ENCODE assay signal across 25 cellular contexts in the genomic region with DNA sequence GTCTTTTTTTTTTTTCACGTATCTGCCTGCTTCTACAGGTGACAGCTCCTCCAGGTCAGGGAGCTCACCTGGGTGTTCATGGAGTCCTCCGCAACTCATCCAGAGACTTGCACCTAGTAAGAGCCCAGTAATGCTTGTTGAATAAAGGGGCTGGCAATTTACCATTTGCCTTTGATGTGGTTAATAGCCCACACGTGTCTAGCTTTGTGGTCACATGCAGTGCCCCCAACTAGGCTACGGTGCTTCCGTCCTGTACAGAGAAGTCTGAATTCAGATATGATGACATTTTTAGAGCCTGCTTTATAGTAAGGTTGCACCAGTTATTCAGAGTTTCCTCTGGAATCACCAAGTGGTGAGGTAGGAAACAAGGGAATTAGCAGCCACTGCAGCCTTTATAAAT.
DNase-seq lines count a peak whose midpoint lies in the region; ATAC-seq, FAIRE-seq and TF ChIP-seq lines count a peak whose summit lies in the region.
"Had no signal": no experiment of that assay in that cellular context is flagged by ENCODE, and none has a peak within 500 bp of the region (broad histone marks: within the 10 kb centered on the region; RNA-seq: fewer than 3 reads in every experiment).

No MANE protein-coding gene starts in this region.

- H3K9me3 ChIP-seq in OCI-LY7 (ENCODE audit: low read length): no peaks in the 10 kb centered on the region
- no peaks in the 10 kb centered on the region for H3K9me3 ChIP-seq in GM12878 (replicated peaks; ENCODE audit: control insufficient read depth, insufficient read depth, low read length)
- no peaks in the 10 kb centered on the region for H3K9me3 ChIP-seq in trophoblast cell (ENCODE audit: insufficient read depth, low read depth, low read length)
- H3K9me3 ChIP-seq: gastroesophageal sphincter, stomach, thyroid gland had no signal

- TF ChIP-seq POLR2A in GM12878 (IDR thresholded peaks at IDR 0.05; ENCODE audit: low read depth, low read length): no peak

- WGBS in GM12878 (ENCODE audit: insufficient coverage, insufficient replicate concordance, low lambda C conversion rate, missing lambda C conversion rate): 66% methylated on average over 5 of the region's 5 CpGs
- WGBS in trophoblast cell (ENCODE audit: extremely low coverage, insufficient coverage, insufficient read length): no CpG with 5 or more reads among the region's 5 CpGs

- H4K91ac ChIP-seq in trophoblast cell (ENCODE audit: low read depth, low read length): peak overlapping the region; percentile 57

- no peak overlapping the region for H3K4ac ChIP-seq in trophoblast cell (ENCODE audit: low read depth, low read length)

- no peak for TF ChIP-seq CTCF in OCI-LY7 (conservative IDR thresholded peaks at IDR 0.05; ENCODE audit: low read length)
- no peak for TF ChIP-seq CTCF in GM12878 (IDR thresholded peaks at IDR 0.05 in 2 of 3, conservative IDR thresholded peaks at IDR 0.05 in 1 of 3; ENCODE audit: control insufficient read depth in 2 of 3, extremely low read depth in 1 of 3, insufficient read depth in 1 of 3, low read depth in 3 of 3, low read length in 3 of 3)

- peaks cover 9% of the 10 kb centered on the region for H3K4me1 ChIP-seq in OCI-LY7 (ENCODE audit: insufficient read depth, low read length, poor library complexity, severe bottlenecking)
- no peaks in the 10 kb centered on the region for H3K4me1 ChIP-seq in GM12878 (ENCODE audit: control insufficient read depth, insufficient read depth, low read length)
- peaks cover 8 to 16% of the 10 kb centered on the region in 2 experiments for H3K4me1 ChIP-seq in trophoblast cell (ENCODE audit: control insufficient read depth in 1 of 2, insufficient read depth in 2 of 2, low read length in 2 of 2)
- H3K4me1 ChIP-seq: stomach, thyroid gland had no signal

- ATAC-seq in GM12878: no peak
- ATAC-seq in HG03025 (IDR thresholded peaks at IDR 0.05; ENCODE audit: low FRiP score, unreplicated experiment): no peak
- ATAC-seq: gastroesophageal sphincter, left colon had no signal

- no peaks in the 10 kb centered on the region for H3K9me2 ChIP-seq in OCI-LY7 (ENCODE audit: insufficient read depth, low read length)

- DNase-seq in activated CD8-positive, alpha-beta memory T cell treated with anti-CD3 and anti-CD28 coated beads, Interleukin-2, amount 50 U/mL, for 4 hours: peak; percentile 19
- DNase-seq in activated CD8-positive, alpha-beta memory T cell treated with anti-CD3 and anti-CD28 coated beads, Interleukin-2, amount 50 U/mL, for 48 hours: no peak
- DNase-seq in OCI-LY7 (ENCODE audit: low spot score): peak; percentile 24
- DNase-seq in GM12878 (ENCODE audit: low read depth, low spot score): no peak
- DNase-seq in trophoblast cell: no peak
- DNase-seq in T-helper 2 cell treated with Interferon-gamma antibody and Interleukin-4, amounts not matched to agents 5 μg/mL and 100 μg/mL, for 36 hours (ENCODE audit: low spot score): no peak
- no peak for DNase-seq in stimulated activated CD4-positive, alpha-beta T cell treated with anti-CD3 and anti-CD28 coated beads, Interleukin-4, amount 100 ng/mL, for 1 hour
- DNase-seq: activated CD4-positive, CD25-positive, alpha-beta regulatory T cell treated with anti-CD3 and anti-CD28 coated beads, Interleukin-2, amount 50 U/mL, for 72 hours; activated naive CD4-positive, alpha-beta T cell treated with anti-CD3 and anti-CD28 coated beads for 36 hours; activated T-cell treated with anti-CD3 and anti-CD28 coated beads, Interleukin-2, amount 50 U/mL, for 48 hours; AML-193; CD4-positive, alpha-beta memory T cell; hippocampal formation; left colon; NCI-H510A treated with DMSO at 0.1 percent for 48 hours; SIG-M5; stomach; thyroid gland had no signal

- no peaks in the 10 kb centered on the region for H3K9me3 Mint-ChIP-seq in T-helper 2 cell treated with Interferon-gamma antibody and Interleukin-4, amounts not matched to agents 5 μg/mL and 100 μg/mL, for 36 hours
- H3K9me3 Mint-ChIP-seq: activated naive CD4-positive, alpha-beta T cell treated with anti-CD3 and anti-CD28 coated beads for 36 hours; CD4-positive, alpha-beta memory T cell; IgD-negative memory B cell; T-cell had no signal

- H3K4me3 Mint-ChIP-seq in T-helper 2 cell treated with Interferon-gamma antibody and Interleukin-4, amounts not matched to agents 5 μg/mL and 100 μg/mL, for 36 hours: no peak overlapping the region
- H3K4me3 Mint-ChIP-seq: activated naive CD4-positive, alpha-beta T cell treated with anti-CD3 and anti-CD28 coated beads for 36 hours; IgD-negative memory B cell; T-cell had no signal

- peak overlapping the region; percentile 33 for H2BK5ac ChIP-seq in trophoblast cell (ENCODE audit: low read depth, low read length, poor library complexity)

- no peak overlapping the region for H3K27ac Mint-ChIP-seq in T-helper 2 cell treated with Interferon-gamma antibody and Interleukin-4, amounts not matched to agents 5 μg/mL and 100 μg/mL, for 36 hours
- H3K27ac Mint-ChIP-seq: activated naive CD4-positive, alpha-beta T cell treated with anti-CD3 and anti-CD28 coated beads for 36 hours; IgD-negative memory B cell had no signal

- SMC1A ChIA-PET in GM12878 (lab: Charles Lee; ENCODE audit: uncharacterized antibody, unreplicated experiment): interaction anchor here (1.4 kb wide), 1 partner anchor 15 kb away, joined by 3 read pairs; no protein-coding TSS in a partner anchor

- H3K14ac ChIP-seq in trophoblast cell (ENCODE audit: low read length): no peak overlapping the region

- peaks cover 17% of the 10 kb centered on the region for H3K4me1 Mint-ChIP-seq in T-helper 2 cell treated with Interferon-gamma antibody and Interleukin-4, amounts not matched to agents 5 μg/mL and 100 μg/mL, for 36 hours (ENCODE audit: low read depth)

- no peak for TF ChIP-seq EP300 in GM12878 (IDR thresholded peaks at IDR 0.05; ENCODE audit: borderline replicate concordance in 1 of 2, control insufficient read depth in 1 of 2, low read depth in 2 of 2, low read length in 2 of 2)

- H4K20me1 ChIP-seq in OCI-LY7 (ENCODE audit: insufficient read depth, low read length) (no peaks in the 10 kb centered on the region), GM12878 (ENCODE audit: control insufficient read depth, insufficient read depth) (no peaks in the 10 kb centered on the region)

- intact Hi-C loops in OCI-LY7 (cut with micrococcal nuclease; ENCODE audit: unreplicated experiment): no loop called here
- intact Hi-C loops in GM12878 (cut with micrococcal nuclease; ENCODE audit: unreplicated experiment): no loop called here

- no peak for FAIRE-seq in GM12878 (lab: Jason Lieb, UNC)
- FAIRE-seq: A204.1, endometrium had no signal

- H2AK5ac ChIP-seq in trophoblast cell (ENCODE audit: low read length): peak overlapping the region; percentile 20

- H3K79me1 ChIP-seq in trophoblast cell (ENCODE audit: low read length): peaks cover 12% of the 10 kb centered on the region

- H3K79me2 ChIP-seq in OCI-LY7 (ENCODE audit: insufficient read depth, low read depth, low read length) (no peaks in the 10 kb centered on the region), GM12878 (ENCODE audit: control insufficient read depth, insufficient read depth, low read length) (no peaks in the 10 kb centered on the region), trophoblast cell (ENCODE audit: control insufficient read depth, insufficient read depth, low read length, poor library complexity) (no peaks in the 10 kb centered on the region)

- H3K27me3 ChIP-seq in GM12878 (replicated peaks in 1 of 2; ENCODE audit: control insufficient read depth in 2 of 2, insufficient read depth in 2 of 2, low read length in 1 of 2) (no peaks in the 10 kb centered on the region), trophoblast cell (ENCODE audit: insufficient read depth, low read length) (no peaks in the 10 kb centered on the region)
- H3K27me3 ChIP-seq: cardiac muscle cell, gastroesophageal sphincter, stomach, thyroid gland had no signal

- TF ChIP-seq RAD21 in GM12878 (IDR thresholded peaks at IDR 0.05; ENCODE audit: insufficient read depth, low read depth, low read length): no peak

- H4K12ac ChIP-seq in trophoblast cell (ENCODE audit: low read depth, low read length): no peak overlapping the region

- no peaks in the 10 kb centered on the region for H3K36me3 Mint-ChIP-seq in T-helper 2 cell treated with Interferon-gamma antibody and Interleukin-4, amounts not matched to agents 5 μg/mL and 100 μg/mL, for 36 hours (ENCODE audit: low read depth)

- H3K9ac ChIP-seq in GM12878 (ENCODE audit: control insufficient read depth, insufficient read depth, low read length) (no peak overlapping the region), trophoblast cell (ENCODE audit: low read length) (no peak overlapping the region)

- POLR2A ChIA-PET in OCI-LY7 (lab: Charles Lee): interaction anchor here (0.6 to 0.7 kb wide), 2 partner anchors 62 to 275 kb away, joined by 3 to 4 read pairs; no protein-coding TSS in a partner anchor
- POLR2A ChIA-PET in GM12878 (lab: Charles Lee): no interaction called here

- H3K4me3 ChIP-seq in OCI-LY7 (ENCODE audit: low read depth, low read length, poor library complexity, severe bottlenecking) (no peak overlapping the region), GM12878 (no peak overlapping the region), trophoblast cell (ENCODE audit: low read depth, low read length) (no peak overlapping the region)
- H3K4me3 ChIP-seq: cardiac muscle cell, gastroesophageal sphincter, stomach, thyroid gland had no signal

- peak overlapping the region; percentile 34 for H2BK120ac ChIP-seq in trophoblast cell (ENCODE audit: insufficient read depth, low read length, poor library complexity)

- H3K23ac ChIP-seq in trophoblast cell (ENCODE audit: low read length): no peak overlapping the region

- H2BK12ac ChIP-seq in trophoblast cell (ENCODE audit: low read length): peak overlapping the region; percentile 59

- H2AFZ ChIP-seq in OCI-LY7 (ENCODE audit: low read length) (no peak overlapping the region), GM12878 (ENCODE audit: control insufficient read depth, low read depth, low read length) (no peak overlapping the region), trophoblast cell (ENCODE audit: insufficient read depth, low read length, poor library complexity) (no peak overlapping the region)

- H4K8ac ChIP-seq in trophoblast cell (ENCODE audit: low read depth, low read length): no peak overlapping the region

- RAD21 ChIA-PET in GM12878 (lab: Charles Lee; ENCODE audit: unreplicated experiment): no interaction called here

- H3K4me2 ChIP-seq in OCI-LY7 (ENCODE audit: low read length) (peak overlapping the region; percentile 51), GM12878 (ENCODE audit: control insufficient read depth, insufficient read depth) (no peak overlapping the region), trophoblast cell (ENCODE audit: low read length) (no peak overlapping the region)

- peak overlapping the region; percentile 5 for H3K18ac ChIP-seq in trophoblast cell (ENCODE audit: low read length)

- in situ Hi-C loops in GM12878 (cut with MboI): no loop called here

- H3K36me3 ChIP-seq in OCI-LY7 (ENCODE audit: insufficient read depth, low read length): no peaks in the 10 kb centered on the region
- no peaks in the 10 kb centered on the region for H3K36me3 ChIP-seq in GM12878 (ENCODE audit: control insufficient read depth in 2 of 2, insufficient read depth in 2 of 2, low read length in 1 of 2)
- peaks cover 5 to 6% of the 10 kb centered on the region in 2 experiments for H3K36me3 ChIP-seq in trophoblast cell (ENCODE audit: control insufficient read depth in 1 of 2, insufficient read depth in 2 of 2, low read length in 2 of 2)
- H3K36me3 ChIP-seq: cardiac muscle cell, gastroesophageal sphincter, stomach, thyroid gland had no signal

- BruUV-seq in OCI-LY7 (replicated peaks; lab: Mats Ljungman, UMichigan): no TSS peak
- no TSS peak for BruUV-seq in GM12878 (replicated peaks; lab: Mats Ljungman, UMichigan)

- no peak overlapping the region for H3K27ac ChIP-seq in OCI-LY7 (ENCODE audit: low read depth, low read length, poor library complexity, severe bottlenecking)
- H3K27ac ChIP-seq in GM12878 (ENCODE audit: control insufficient read depth, insufficient read depth): no peak overlapping the region
- H3K27ac ChIP-seq in trophoblast cell (ENCODE audit: low read depth, low read length): peak overlapping the region; percentile 66
- H3K27ac ChIP-seq: cardiac muscle cell, gastroesophageal sphincter, stomach, thyroid gland had no signal

- CTCF ChIA-PET in OCI-LY7 (lab: Charles Lee; ENCODE audit: unreplicated experiment): no interaction called here
- CTCF ChIA-PET in GM12878 (lab: Yijun Ruan, JAX): interaction anchor here (0.6 kb wide), 1 partner anchor 155 kb away, joined by 3 read pairs; no protein-coding TSS in a partner anchor

- H3K27me3 Mint-ChIP-seq in T-helper 2 cell treated with Interferon-gamma antibody and Interleukin-4, amounts not matched to agents 5 μg/mL and 100 μg/mL, for 36 hours (ENCODE audit: low read depth): no peaks in the 10 kb centered on the region
- H3K27me3 Mint-ChIP-seq: CD4-positive, alpha-beta memory T cell; IgD-negative memory B cell; T-cell had no signal

Comparison
In these comparisons a context has a peak if more than half of its experiments do, and no peak if none do; other contexts are left out.
1. DNase-seq: peak in activated CD8-positive, alpha-beta memory T cell treated with anti-CD3 and anti-CD28 coated beads, Interleukin-2, amount 50 U/mL, for 4 hours (single experiment) and OCI-LY7 (single experiment); none in activated CD8-positive, alpha-beta memory T cell treated with anti-CD3 and anti-CD28 coated beads, Interleukin-2, amount 50 U/mL, for 48 hours (single experiment), GM12878 (single experiment), trophoblast cell (0 of 2), T-helper 2 cell treated with Interferon-gamma antibody and Interleukin-4, amounts not matched to agents 5 μg/mL and 100 μg/mL, for 36 hours (single experiment) and stimulated activated CD4-positive, alpha-beta T cell treated with anti-CD3 and anti-CD28 coated beads, Interleukin-4, amount 100 ng/mL, for 1 hour (single experiment).